Comparison of ENCODE assay signal across 8 cellular contexts in the genomic region with DNA sequence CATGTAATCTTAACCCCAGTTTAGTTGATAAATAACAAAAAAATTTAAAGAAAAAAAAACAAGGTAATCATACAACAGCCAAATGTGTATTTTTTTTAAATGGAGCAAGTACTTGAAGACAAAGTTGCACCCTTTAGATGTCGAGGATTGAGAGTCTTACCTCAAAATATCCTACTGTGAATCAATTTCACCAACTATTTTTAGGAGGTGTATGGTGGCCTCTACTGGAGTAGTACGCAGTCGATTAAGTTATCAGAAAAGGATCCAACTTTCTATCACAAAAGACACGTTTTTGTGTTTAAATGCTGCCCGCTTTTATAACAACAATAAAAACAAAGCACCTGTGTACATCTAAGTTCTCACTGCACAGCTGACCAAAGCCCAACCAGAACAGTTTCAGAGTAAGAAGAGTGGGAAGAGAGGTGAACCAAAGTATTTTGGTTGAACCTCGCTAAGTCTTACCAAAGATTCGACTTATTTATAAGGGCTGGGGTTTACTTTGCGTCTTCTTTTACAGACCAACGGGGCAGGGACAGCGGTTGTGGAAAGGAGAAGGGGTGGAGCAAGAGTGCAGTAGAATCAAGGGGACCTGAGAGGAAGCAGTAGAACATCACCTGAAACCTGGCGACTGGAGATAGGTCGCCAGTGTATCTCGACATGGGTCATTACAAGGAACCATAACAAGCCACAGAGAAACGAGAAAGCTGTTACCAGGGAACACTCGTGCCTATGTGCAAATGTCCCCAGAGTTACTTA. TPM values are rescaled to one million over a fixed set of nuclear protein-coding genes. Genes with fewer than 3 reads are reported as not detected.
DNase-seq lines count a peak whose midpoint lies in the region; ATAC-seq and TF ChIP-seq lines count a peak whose summit lies in the region.

No MANE protein-coding gene starts in this region.

- peak overlapping the region; percentile 90 for H2AFZ ChIP-seq in SK-N-SH (ENCODE audit: low read depth)
- peak overlapping the region; percentile 79 for H2AFZ ChIP-seq in smooth muscle cell (ENCODE audit: low read depth)

- TF ChIP-seq CTCF in HEK293 (tag by site-specific recombination; IDR thresholded peaks at IDR 0.05) (no peak), SK-N-SH (IDR thresholded peaks at IDR 0.05) (peak; percentile 41), smooth muscle cell (IDR thresholded peaks at IDR 0.05; ENCODE audit: borderline replicate concordance, insufficient read depth, poor library complexity, severe bottlenecking) (no peak)

- H3K9me3 ChIP-seq in HEK293 (ENCODE audit: control insufficient read depth, insufficient read depth, low read depth, low read length): no peaks in the 10 kb centered on the region; the same call in none of the 2 replicates
- no peaks in the 10 kb centered on the region for H3K9me3 ChIP-seq in SK-N-SH
- no peaks in the 10 kb centered on the region for H3K9me3 ChIP-seq in right cardiac atrium (ENCODE audit: control insufficient read depth, low read length)
- H3K9me3 ChIP-seq in smooth muscle cell (replicated peaks; ENCODE audit: low read depth): no peaks in the 10 kb centered on the region
- H3K9me3 ChIP-seq in CD8-positive, alpha-beta memory T cell (ENCODE audit: low read length): no peaks in the 10 kb centered on the region

- TF ChIP-seq EP300 in SK-N-SH (IDR thresholded peaks at IDR 0.05; ENCODE audit: borderline replicate concordance in 1 of 2, low read depth in 1 of 2, low read length in 1 of 2): no peak

- peak overlapping the region; percentile 56 for H3K9ac ChIP-seq in SK-N-SH
- peak overlapping the region; percentile 34 for H3K9ac ChIP-seq in smooth muscle cell (ENCODE audit: low read depth)

- peaks cover 3 to 9% of the 10 kb centered on the region in 2 donors for H3K27me3 Mint-ChIP-seq in CD8-positive, alpha-beta memory T cell

- H3K36me3 Mint-ChIP-seq in CD8-positive, alpha-beta memory T cell: no peaks in the 10 kb centered on the region

- H3K4me3 Mint-ChIP-seq in CD8-positive, alpha-beta memory T cell: peak overlapping the region in 3 of 7 donors; percentile 10 to 46 (median 30)

- H3K27ac Mint-ChIP-seq in CD8-positive, alpha-beta memory T cell: no peak overlapping the region

- peak overlapping the region; percentile 72 for H3K4me2 ChIP-seq in SK-N-SH
- H3K4me2 ChIP-seq in smooth muscle cell: peak overlapping the region; percentile 86

- peak overlapping the region; percentile 43; the same call in 1 of the 2 replicates for H3K27ac ChIP-seq in HEK293 (ENCODE audit: extremely low read depth, low read depth, low read length)
- H3K27ac ChIP-seq in SK-N-SH (ENCODE audit: low read depth in 2 of 2, low read length in 1 of 2): no peak overlapping the region; a peak in 1 of 4 replicates
- H3K27ac ChIP-seq in right cardiac atrium (ENCODE audit: low read length): no peak overlapping the region
- no peak overlapping the region for H3K27ac ChIP-seq in smooth muscle cell (ENCODE audit: low read depth)
- H3K27ac ChIP-seq in CD8-positive, alpha-beta memory T cell (ENCODE audit: low read depth, low read length): no peak overlapping the region

- no peak for ATAC-seq in right cardiac atrium

- no peaks in the 10 kb centered on the region; the same call in 1 of the 2 replicates for H3K4me1 ChIP-seq in HEK293 (ENCODE audit: control insufficient read depth, insufficient read depth, low read length)
- peaks cover 0 to 2% of the 10 kb centered on the region in 2 experiments; a peak in 1 of 4 replicates for H3K4me1 ChIP-seq in SK-N-SH (ENCODE audit: control insufficient read depth in 1 of 2, insufficient read depth in 2 of 2, low read depth in 1 of 2, low read length in 1 of 2)
- H3K4me1 ChIP-seq in right cardiac atrium (ENCODE audit: control insufficient read depth, insufficient read depth, low read length): no peaks in the 10 kb centered on the region
- peaks cover 3% of the 10 kb centered on the region for H3K4me1 ChIP-seq in smooth muscle cell (ENCODE audit: low read depth)
- H3K4me1 ChIP-seq in CD8-positive, alpha-beta memory T cell (ENCODE audit: insufficient read depth, low read length): no peaks in the 10 kb centered on the region

- no peaks in the 10 kb centered on the region for H3K9me2 ChIP-seq in SK-N-SH

- no peaks in the 10 kb centered on the region for H3K79me2 ChIP-seq in SK-N-SH (ENCODE audit: insufficient read depth)
- H3K79me2 ChIP-seq in smooth muscle cell (ENCODE audit: low read depth): no peaks in the 10 kb centered on the region

- peak; percentile 36 for DNase-seq in ELF-1 (ENCODE audit: low read depth, low spot score)
- DNase-seq in SK-N-SH: no peak
- peak in 1 of 3 donors; percentile 26 for DNase-seq in right cardiac atrium
- DNase-seq in smooth muscle cell (lab: John Stamatoyannopoulos, UW; ENCODE audit: unreplicated experiment): no peak
- no peak for DNase-seq in AML-193 (lab: John Stamatoyannopoulos, UW)
- DNase-seq in NOMO-1 (lab: John Stamatoyannopoulos, UW; ENCODE audit: unreplicated experiment in 2 of 2): no peak
- no peak for DNase-seq in CD8-positive, alpha-beta memory T cell

- POLR2A ChIA-PET in HEK293 (lab: Yijun Ruan, JAX): no interaction called here
- POLR2A ChIA-PET in SK-N-SH (lab: Yijun Ruan, JAX): no interaction called here
- POLR2A ChIA-PET in CD8-positive, alpha-beta memory T cell (lab: Charles Lee): no interaction called here

- H4K20me1 ChIP-seq in SK-N-SH (ENCODE audit: insufficient read depth) (no peaks in the 10 kb centered on the region), smooth muscle cell (ENCODE audit: low read depth) (no peaks in the 10 kb centered on the region)

- 7% methylated on average over 15 of the region's 15 CpGs for WGBS in SK-N-SH (ENCODE audit: low lambda C conversion rate)
- WGBS in right cardiac atrium: 16% methylated on average over 15 of the region's 15 CpGs
- 43% methylated on average over 15 of the region's 15 CpGs for WGBS in smooth muscle cell (ENCODE audit: low lambda C conversion rate)

- no peak; the same call in 1 of the 2 replicates for TF ChIP-seq RAD21 in SK-N-SH (IDR thresholded peaks at IDR 0.05; ENCODE audit: low read length)

- H3F3A ChIP-seq in SK-N-SH (replicated peaks; ENCODE audit: insufficient read depth) (no peaks in the 10 kb centered on the region), smooth muscle cell (ENCODE audit: low read depth) (no peaks in the 10 kb centered on the region)

- H3K36me3 ChIP-seq in HEK293 (ENCODE audit: control insufficient read depth in 2 of 2, insufficient read depth in 1 of 2, low read length in 2 of 2) (no peaks in the 10 kb centered on the region), SK-N-SH (replicated peaks in 1 of 2; ENCODE audit: control insufficient read depth in 1 of 2, insufficient read depth in 2 of 2, low read length in 1 of 2) (no peaks in the 10 kb centered on the region), smooth muscle cell (ENCODE audit: low read depth) (no peaks in the 10 kb centered on the region)
- H3K36me3 ChIP-seq in CD8-positive, alpha-beta memory T cell (ENCODE audit: insufficient read depth, low read length): no peaks in the 10 kb centered on the region

- H3K9me3 Mint-ChIP-seq in CD8-positive, alpha-beta memory T cell: peaks cover 3 to 16% (median 8%) of the 10 kb centered on the region in 5 donors

- CTCF ChIA-PET in HEK293 (lab: Yijun Ruan, JAX): interaction anchor here (0.6 kb wide), 1 partner anchor 127 kb away, joined by 3 read pairs; no protein-coding TSS in a partner anchor
- CTCF ChIA-PET in SK-N-SH (lab: Yijun Ruan, JAX): interaction anchor here (0.6 to 1.2 kb wide), 2 partner anchors 14 to 140 kb away, joined by 4 read pairs; no protein-coding TSS in a partner anchor
- CTCF ChIA-PET in CD8-positive, alpha-beta memory T cell (lab: Charles Lee): no interaction called here

- no peaks in the 10 kb centered on the region for H3K4me1 Mint-ChIP-seq in CD8-positive, alpha-beta memory T cell

- no peaks in the 10 kb centered on the region for H3K27me3 ChIP-seq in SK-N-SH (ENCODE audit: insufficient read depth)
- H3K27me3 ChIP-seq in right cardiac atrium (ENCODE audit: control insufficient read depth, insufficient read depth): no peaks in the 10 kb centered on the region
- H3K27me3 ChIP-seq in smooth muscle cell (ENCODE audit: low read depth): no peaks in the 10 kb centered on the region
- no peaks in the 10 kb centered on the region for H3K27me3 ChIP-seq in CD8-positive, alpha-beta memory T cell (ENCODE audit: insufficient read depth, low read length, poor library complexity, severe bottlenecking)

- peak overlapping the region; percentile 48 for H3K4me3 ChIP-seq in HEK293 (ENCODE audit: low read depth, low read length)
- H3K4me3 ChIP-seq in SK-N-SH (ENCODE audit: low read depth in 2 of 2, low read length in 1 of 2): peak overlapping the region; percentile 66 to 68
- H3K4me3 ChIP-seq in right cardiac atrium (ENCODE audit: low read length): peak overlapping the region; percentile 61
- H3K4me3 ChIP-seq in smooth muscle cell: peak overlapping the region; percentile 65
- no peak overlapping the region for H3K4me3 ChIP-seq in CD8-positive, alpha-beta memory T cell (ENCODE audit: low read length)

- intact Hi-C loops in right cardiac atrium (cut with DNase I): no loop called here

TF ChIP-seq in HEK293, 187 proteins besides CTCF, POLR2A, EP300 and RAD21 (continues in another document):
- TF ChIP-seq ZBTB7A (tag by site-specific recombination; IDR thresholded peaks at IDR 0.05; ENCODE audit: low read depth) (no peak), ZNF223 (tag by site-specific recombination; IDR thresholded peaks at IDR 0.05) (no peak), ZNF549 (tag by site-specific recombination; IDR thresholded peaks at IDR 0.05) (no peak), KLF8 (tag by site-specific recombination; IDR thresholded peaks at IDR 0.05) (no peak), GLIS2 (tag by site-specific recombination; IDR thresholded peaks at IDR 0.05) (no peak), ZNF843 (tag by site-specific recombination; IDR thresholded peaks at IDR 0.05) (no peak), ZNF324 (tag by site-specific recombination; IDR thresholded peaks at IDR 0.05) (no peak)

RNA-seq across cellular contexts. Expression of a gene that starts 1.2 kb away (rescaled TPM):
- polyA plus RNA-seq in SK-N-SH (2012; rRNA removed) (1.7 and 2.7 TPM in 2 replicates), right cardiac atrium (1.4 TPM), smooth muscle cell (0.98 and 2.1 TPM in 2 replicates)
- polyA plus RNA-seq in SK-N-SH (2012; cell fraction: cytosol; rRNA removed): 2.5 and 2.9 TPM in 2 replicates
- polyA plus RNA-seq in SK-N-SH (2012; cell fraction: nucleus; rRNA removed): 2.1 and 5.0 TPM in 2 replicates
- total RNA-seq in right cardiac atrium (1 to 10 TPM; 2.6 to 3.6 (median 3.0) TPM), smooth muscle cell (4.4 and 6.9 TPM in 2 replicates)
- under 1 TPM; 0.20 to 0.35 TPM for total RNA-seq in CD8-positive, alpha-beta memory T cell
- polyA plus RNA-seq in CD8-positive, alpha-beta memory T cell: not detected
